In the genomic region with DNA sequence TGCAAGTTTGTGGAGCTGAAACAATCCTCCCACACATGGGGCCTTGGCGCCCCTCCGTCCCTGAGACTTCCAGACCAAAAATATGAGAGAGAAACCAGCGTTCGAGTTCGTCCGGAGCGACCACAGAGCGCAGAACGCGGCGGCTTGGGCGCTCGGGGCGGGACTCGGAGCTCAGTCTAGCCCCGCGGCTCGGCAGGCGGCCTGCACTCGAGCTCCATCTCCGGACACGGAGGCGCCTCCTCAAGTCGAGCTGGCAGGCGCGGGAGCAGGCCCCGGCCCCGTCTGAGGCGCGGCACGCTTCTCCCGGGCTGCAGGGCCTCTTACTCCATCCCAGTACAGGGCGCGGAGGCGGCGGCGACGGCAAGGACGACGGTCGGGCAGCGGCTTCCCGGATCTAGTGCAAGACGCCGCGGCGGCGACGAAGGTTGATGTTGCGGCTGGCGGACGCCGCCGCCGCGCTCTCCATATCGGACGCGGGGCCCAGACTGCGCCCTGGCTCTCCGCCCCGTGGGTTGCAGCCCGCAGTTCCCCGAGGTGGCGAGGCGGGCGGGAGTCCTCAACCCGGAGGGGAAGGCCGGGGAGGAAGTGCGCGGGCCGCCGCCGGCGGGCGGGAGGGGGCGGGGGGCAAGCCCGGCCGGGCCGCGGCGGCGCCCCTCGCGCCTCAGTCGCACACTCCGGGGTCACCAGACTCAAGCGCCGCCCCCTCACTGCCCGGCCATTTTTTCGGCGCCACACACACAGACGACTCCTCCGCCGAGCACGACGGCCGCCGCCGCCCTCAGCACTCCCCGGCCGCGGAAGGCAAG, we compare ENCODE assay signal across 8 cellular contexts. TPM values are rescaled to one million over a fixed set of nuclear protein-coding genes. Genes with fewer than 3 reads are reported as not detected.
DNase-seq lines count a peak whose midpoint lies in the region; ATAC-seq, FAIRE-seq and TF ChIP-seq lines count a peak whose summit lies in the region.

No MANE protein-coding gene starts in this region.

- H3K36me3 Mint-ChIP-seq in astrocyte (ENCODE audit: low read depth, unreplicated experiment): peaks cover 8% of the 10 kb centered on the region

- no peaks in the 10 kb centered on the region for H3K27me3 ChIP-seq in astrocyte (ENCODE audit: insufficient read depth, low read length)

- H3K4me1 Mint-ChIP-seq in astrocyte (ENCODE audit: low read depth, unreplicated experiment): peaks cover 16% of the 10 kb centered on the region

- peaks cover 48% of the 10 kb centered on the region for H4K20me1 ChIP-seq in astrocyte (ENCODE audit: insufficient read depth, low read length)

- peaks cover 57% of the 10 kb centered on the region for H3K79me2 ChIP-seq in astrocyte (ENCODE audit: insufficient read depth, low read length)

- TF ChIP-seq POLR2A in H54 (IDR thresholded peaks at IDR 0.05; ENCODE audit: low read depth, low read length): no peak

- H3K27ac ChIP-seq in SK-N-MC (peak overlapping the region; percentile 92), astrocyte (ENCODE audit: low read depth, low read length) (peak overlapping the region; percentile 98)

- FAIRE-seq in astrocyte (lab: Jason Lieb, UNC): no peak
- FAIRE-seq in H54 (lab: Jason Lieb, UNC): no peak

- peak; percentile 42 for DNase-seq in GF-D8 (lab: John Stamatoyannopoulos, UW)
- DNase-seq in KBM-7: peak; percentile 59
- DNase-seq in SK-N-MC (ENCODE audit: low read depth, low spot score): no peak
- DNase-seq in astrocyte (ENCODE audit: low read depth): peak; percentile 46
- DNase-seq in hippocampal formation (lab: John Stamatoyannopoulos, UW): peak; percentile 71 to 85
- DNase-seq in retinal pigment epithelial cell (ENCODE audit: low read depth): no peak
- no peak for DNase-seq in H54 (ENCODE audit: insufficient read length, low spot score)

- H2AFZ ChIP-seq in astrocyte (ENCODE audit: low read depth, low read length): peak overlapping the region; percentile 79

- TF ChIP-seq CTCF in astrocyte (IDR thresholded peaks at IDR 0.05; ENCODE audit: insufficient read depth, low read depth, low read length): no peak
- no peak for TF ChIP-seq CTCF in retinal pigment epithelial cell (conservative IDR thresholded peaks at IDR 0.05; ENCODE audit: low read depth, low read length)

- H3K4me1 ChIP-seq in astrocyte (ENCODE audit: insufficient read depth, low read length): peaks cover 10% of the 10 kb centered on the region

- no peaks in the 10 kb centered on the region for H3K9me3 Mint-ChIP-seq in astrocyte (ENCODE audit: unreplicated experiment)

- H3K4me3 ChIP-seq in SK-N-MC (peak overlapping the region; percentile 97), astrocyte (ENCODE audit: insufficient read depth, low read depth, low read length) (peak overlapping the region; percentile 90), retinal pigment epithelial cell (ENCODE audit: low read length) (peak overlapping the region; percentile 98)

- H3K4me2 ChIP-seq in astrocyte (ENCODE audit: low read length): peak overlapping the region; percentile 90

- peak overlapping the region; percentile 97 for H3K27ac Mint-ChIP-seq in astrocyte (ENCODE audit: unreplicated experiment)

- H3K9me3 ChIP-seq in SK-N-MC (ENCODE audit: low read depth, low read length) (peaks cover 3% of the 10 kb centered on the region; the same call in 1 of the 2 replicates), astrocyte (ENCODE audit: insufficient read depth, low read depth, low read length) (no peaks in the 10 kb centered on the region)

- peak; percentile 35 for ATAC-seq in GM21529 (IDR thresholded peaks at IDR 0.05; ENCODE audit: unreplicated experiment)

- peak overlapping the region; percentile 100 for H3K4me3 Mint-ChIP-seq in astrocyte (ENCODE audit: unreplicated experiment)

- H3K36me3 ChIP-seq in SK-N-MC (ENCODE audit: insufficient read depth, low read length) (peaks cover 25% of the 10 kb centered on the region), astrocyte (ENCODE audit: insufficient read depth, low read length) (no peaks in the 10 kb centered on the region)

- in situ Hi-C loops in KBM-7 (cut with MboI; ENCODE audit: low pct_unique_long_range_greater_than_20kb, low sequenced_read_pairs): no loop called here

- H3K9ac ChIP-seq in SK-N-MC (ENCODE audit: insufficient read length) (peak overlapping the region; percentile 96), astrocyte (ENCODE audit: low read length) (peak overlapping the region; percentile 91)

- H3K27me3 Mint-ChIP-seq in astrocyte (ENCODE audit: low read depth, unreplicated experiment): no peaks in the 10 kb centered on the region

RNA-seq across cellular contexts. Expression of a gene that starts 0.7 kb away (rescaled TPM):
- total RNA-seq in astrocyte: 20.1 TPM in 2 replicates

RNA-seq across cellular contexts. Expression of a gene that starts 54.7 kb away (rescaled TPM):
- 41.3 and 41.6 TPM in 2 replicates for total RNA-seq in astrocyte

Comparison
In these comparisons a context has a peak if more than half of its experiments do, and no peak if none do; other contexts are left out.
1. DNase-seq: peak in GF-D8 (single experiment), KBM-7 (single experiment), astrocyte (single experiment) and hippocampal formation (2 of 2); none in SK-N-MC (single experiment), retinal pigment epithelial cell (single experiment) and H54 (single experiment).
2. Peak in every context shown above with its lines, with median percentiles within 50 percentile points of each other: H3K4me3 ChIP-seq.